In the genomic region with DNA sequence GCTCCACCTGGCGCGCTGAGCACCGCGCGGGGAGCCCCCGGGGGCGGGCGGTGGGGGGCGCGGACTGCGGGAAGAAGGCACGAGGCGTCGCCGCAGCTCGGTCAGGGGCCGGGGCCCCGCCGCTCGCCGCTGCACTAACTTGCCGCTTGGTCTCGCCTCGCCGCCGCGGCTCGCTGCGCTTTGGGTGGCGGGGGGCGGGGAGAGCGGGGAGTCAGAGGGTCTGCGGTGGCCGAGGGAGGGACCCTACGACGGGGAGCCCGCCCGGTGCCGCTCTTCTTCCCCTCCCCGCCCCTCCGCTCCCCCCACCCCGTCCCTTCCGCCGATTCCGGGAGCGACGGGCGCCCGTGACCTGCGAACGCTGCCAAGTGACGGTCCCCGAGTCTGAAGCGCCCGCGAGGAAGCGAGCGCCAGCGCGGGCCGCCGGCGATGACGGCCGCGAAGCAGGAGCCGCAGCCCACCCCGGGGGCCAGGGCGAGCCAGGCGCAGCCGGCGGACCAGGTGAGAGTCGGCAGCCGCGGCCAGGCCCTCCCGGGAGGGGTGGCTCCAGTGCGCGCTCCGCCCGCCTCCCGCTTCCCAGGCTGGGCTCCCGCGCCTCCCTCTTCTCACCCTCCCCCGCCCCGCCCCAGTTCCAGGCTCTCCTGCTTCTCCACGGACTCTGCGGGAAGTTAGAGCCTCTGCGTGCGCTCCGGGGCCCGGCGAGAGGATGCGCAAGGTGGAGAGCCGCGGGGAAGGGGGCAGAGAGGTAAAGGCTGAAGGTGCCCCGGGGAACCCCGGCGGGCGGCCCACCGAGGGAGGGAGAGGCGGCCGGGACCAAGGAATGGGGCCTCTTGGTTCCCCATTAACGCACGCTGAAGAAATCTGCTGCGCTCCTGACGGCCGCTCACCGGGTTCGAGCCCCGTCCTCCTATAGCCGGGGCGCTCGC, we compare ENCODE assay signal across 11 cellular contexts.
DNase-seq lines count a peak whose midpoint lies in the region; ATAC-seq and TF ChIP-seq lines count a peak whose summit lies in the region.
"Had no signal": no experiment of that assay in that cellular context is flagged by ENCODE, and none has a peak within 500 bp of the region (broad histone marks: within the 10 kb centered on the region; RNA-seq: fewer than 3 reads in every experiment).

No MANE protein-coding gene starts in this region.

- H3K27me3 ChIP-seq in HUES64 (ENCODE audit: insufficient read depth, low read length) = peaks cover 40% of the 10 kb centered on the region

- H3K27ac ChIP-seq in 22Rv1 (peak overlapping the region; percentile 72), HUES64 (ENCODE audit: low read depth, low read length) (no peak overlapping the region)

- peaks cover 0 to 3% (median 3%) of the 10 kb centered on the region in 3 donors for H3K36me3 Mint-ChIP-seq in immature natural killer cell
- H3K36me3 Mint-ChIP-seq: CD8-positive, alpha-beta memory T cell had no signal

- H3K9me3 Mint-ChIP-seq in immature natural killer cell = peaks cover 5 to 23% (median 15%) of the 10 kb centered on the region in 6 donors

- H3K27ac Mint-ChIP-seq in immature natural killer cell = no peak overlapping the region

- H3K4me1 ChIP-seq in HUES64 (ENCODE audit: insufficient read depth, low read length) (peaks cover 8% of the 10 kb centered on the region), mucosa of descending colon (ENCODE audit: low read depth) (peaks cover 7% of the 10 kb centered on the region)

- H3K4me1 Mint-ChIP-seq in immature natural killer cell = peaks cover 0 to 3% of the 10 kb centered on the region in 2 donors

- H3K9me3 ChIP-seq in HUES64 (ENCODE audit: insufficient read depth, low read depth, low read length) (no peaks in the 10 kb centered on the region), mucosa of descending colon (no peaks in the 10 kb centered on the region)

- DNase-seq in ecto neural progenitor cell (ENCODE audit: low spot score) (peak; percentile 70), mucosa of descending colon (peak; percentile 70 to 83 (median 73)), SHP77 treated with DMSO at 0.1 percent for 48 hours (lab: John Stamatoyannopoulos, UW) (no peak), immature natural killer cell (no peak), COLO829 (ENCODE audit: low spot score) (no peak)
- DNase-seq in activated T-cell treated with anti-CD3 and anti-CD28 coated beads, Interleukin-2, amount 50 U/mL, for 48 hours = no peak
- DNase-seq: activated CD4-positive, alpha-beta T cell treated with anti-CD3 and anti-CD28 coated beads, Interleukin-2, amount 50 U/mL, for 1 hour; CD8-positive, alpha-beta memory T cell; NK-92 treated with Interleukin-12 subunit alpha and Interleukin-12 subunit beta, amount 100 ng/mL, for 24 hours had no signal

- no peaks in the 10 kb centered on the region for H3K36me3 ChIP-seq in HUES64 (ENCODE audit: insufficient read depth, low read length)
- no peaks in the 10 kb centered on the region for H3K36me3 ChIP-seq in mucosa of descending colon (ENCODE audit: low read depth)

- intact Hi-C loops in mucosa of descending colon (cut with DNase I, micrococcal nuclease) = no loop called here

- H3K4me3 ChIP-seq in HUES64 (ENCODE audit: low read length) (peak overlapping the region; percentile 79), mucosa of descending colon (peak overlapping the region; percentile 40)

- H3K9ac ChIP-seq in HUES64 (ENCODE audit: low read depth, low read length) = no peak overlapping the region; the same call in 1 of the 2 replicates

- TF ChIP-seq CTCF in 22Rv1 (IDR thresholded peaks at IDR 0.05) (no peak), mucosa of descending colon (IDR thresholded peaks at IDR 0.05) (no peak)

- WGBS in HUES64 = under 1% methylated on average over 110 of the region's 113 CpGs

- ATAC-seq in mucosa of descending colon = peak; percentile 90

- H3K27me3 Mint-ChIP-seq in immature natural killer cell (ENCODE audit: low read depth in 3 of 3) = peaks cover 4 to 12% (median 10%) of the 10 kb centered on the region in 3 donors

- H3K4me3 Mint-ChIP-seq in immature natural killer cell = peak overlapping the region in 1 of 5 donors; percentile 44

Comparison
In these comparisons a context has a peak if more than half of its experiments do, and no peak if none do; other contexts are left out.
1. DNase-seq: peak in ecto neural progenitor cell (single experiment) and mucosa of descending colon (3 of 3); none in SHP77 treated with DMSO at 0.1 percent for 48 hours (single experiment), immature natural killer cell (0 of 3), activated T-cell treated with anti-CD3 and anti-CD28 coated beads, Interleukin-2, amount 50 U/mL, for 48 hours (0 of 2) and COLO829 (single experiment).